Comparison of ENCODE assay signal across 27 cellular contexts in the genomic region with DNA sequence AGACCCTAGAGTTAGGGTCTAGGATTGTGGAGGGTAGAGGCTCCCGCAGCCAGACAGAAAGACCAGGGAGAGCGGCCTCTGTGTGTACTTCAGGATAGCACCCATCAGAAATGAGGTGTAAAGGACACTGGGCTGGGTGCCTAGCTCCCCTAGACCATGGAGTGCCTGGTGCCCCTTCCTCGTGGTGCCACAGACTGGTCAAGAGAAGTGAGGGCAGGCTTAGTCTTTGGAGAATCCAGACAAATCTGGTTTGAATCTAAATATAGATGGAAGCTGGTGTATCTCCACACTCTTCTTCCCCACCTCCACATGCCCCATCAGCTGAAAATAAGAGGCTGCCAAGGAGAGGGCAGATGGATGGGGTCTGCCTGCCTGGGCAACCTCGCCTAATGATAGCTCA. TPM values are rescaled to one million over a fixed set of nuclear protein-coding genes. Genes with fewer than 3 reads are reported as not detected.
"Had no signal": no experiment of that assay in that cellular context is flagged by ENCODE, and none has a peak within 500 bp of the region (broad histone marks: within the 10 kb centered on the region; RNA-seq: fewer than 3 reads in every experiment).

No MANE protein-coding gene starts in this region.

- H3K27ac Mint-ChIP-seq: mesothelial cell of epicardium had no signal

- H3K4me3 ChIP-seq: coronary artery, dorsolateral prefrontal cortex, esophagus squamous epithelium, gastrocnemius medialis, heart right ventricle, left lung, lower lobe of right lung, mucosa of descending colon had no signal

- H3K9me3 ChIP-seq: esophagus squamous epithelium, gastrocnemius medialis, heart right ventricle, left lung, lower lobe of right lung, mucosa of descending colon had no signal

- H3K36me3 Mint-ChIP-seq: naive B cell had no signal

- H3K4me1 Mint-ChIP-seq: naive B cell had no signal

- H3K27ac ChIP-seq: coronary artery, dorsolateral prefrontal cortex, esophagus squamous epithelium, gastrocnemius medialis, heart right ventricle, left lung, lower lobe of right lung had no signal

- H3K9me3 Mint-ChIP-seq: mesothelial cell of epicardium, naive B cell had no signal

- H3K36me3 ChIP-seq: esophagus squamous epithelium, gastrocnemius medialis, heart right ventricle, left lung, lower lobe of right lung had no signal

- H3K4me3 Mint-ChIP-seq: mesothelial cell of epicardium, naive B cell had no signal

- DNase-seq: dermis blood vessel endothelial cell; dorsolateral prefrontal cortex; effector CD4-positive, alpha-beta T cell; effector memory CD4-positive, alpha-beta T cell; esophagus squamous epithelium; foreskin fibroblast; foreskin melanocyte; gastrocnemius medialis; glutamatergic neuron; head of caudate nucleus; heart right ventricle; hippocampal formation; left cardiac atrium; left lung; left ventricle myocardium superior; lower lobe of right lung; mesenchymal stem cell; mucosa of descending colon; naive B cell had no signal

- ATAC-seq: gastrocnemius medialis, heart right ventricle, left cardiac atrium, left lung, left ventricle myocardium superior, lower lobe of right lung, mucosa of descending colon had no signal

- H3K4me1 ChIP-seq: esophagus squamous epithelium, gastrocnemius medialis, heart right ventricle, left lung, lower lobe of right lung had no signal

RNA-seq across cellular contexts. Expression of a gene that starts 37.4 kb away (rescaled TPM):
- total RNA-seq: dermis blood vessel endothelial cell, dorsolateral prefrontal cortex, endothelial cell of umbilical vein, epithelial cell of proximal tubule, esophagus squamous epithelium, gastrocnemius medialis, glomerular endothelial cell, heart right ventricle, kidney epithelial cell, left cardiac atrium, left lung, left ventricle myocardium superior, lower lobe of right lung, lung microvascular endothelial cell, mesothelial cell of epicardium, myocyte had no signal
